13 cellular contexts compared by ENCODE assay signal in genomic region chr7:18552311-18552916, GRCh38. TPM values are rescaled to one million over a fixed set of nuclear protein-coding genes. Genes with fewer than 3 reads are reported as not detected.
DNase-seq lines count a peak whose midpoint lies in the region; ATAC-seq and TF ChIP-seq lines count a peak whose summit lies in the region.
"Had no signal": no experiment of that assay in that cellular context is flagged by ENCODE, and none has a peak within 500 bp of the region (broad histone marks: within the 10 kb centered on the region; RNA-seq: fewer than 3 reads in every experiment).

No MANE protein-coding gene starts in this region.

- H3K36me3 Mint-ChIP-seq in endothelial cell (ENCODE audit: low read depth, unreplicated experiment) = no peaks in the 10 kb centered on the region

- no peak overlapping the region for H3K4me3 ChIP-seq in thyroid gland (replicated peaks in 1 of 3)

- H3K9me3 ChIP-seq in thyroid gland = no peaks in the 10 kb centered on the region

- intact Hi-C loops in thyroid gland (cut with DNase I) = no loop called here

- no peak overlapping the region for H3K4me3 Mint-ChIP-seq in endothelial cell (ENCODE audit: unreplicated experiment)

- H3K27me3 Mint-ChIP-seq in endothelial cell (ENCODE audit: unreplicated experiment) = no peaks in the 10 kb centered on the region

- H3K27ac ChIP-seq in thyroid gland = peak overlapping the region in 2 of 3 donors; percentile 19 to 68

- TF ChIP-seq CTCF in thyroid gland (IDR thresholded peaks at IDR 0.05) (no peak), endothelial cell (IDR thresholded peaks at IDR 0.05; ENCODE audit: unreplicated experiment) (no peak)

- TF ChIP-seq POLR2A in thyroid gland (IDR thresholded peaks at IDR 0.05) = no peak

- H3K27me3 ChIP-seq in thyroid gland = no peaks in the 10 kb centered on the region

- no peaks in the 10 kb centered on the region for H3K36me3 ChIP-seq in thyroid gland

- peaks cover 19 to 35% of the 10 kb centered on the region in 2 donors for H3K4me1 ChIP-seq in thyroid gland

- no peak overlapping the region for H3K27ac Mint-ChIP-seq in endothelial cell (ENCODE audit: unreplicated experiment)

- ATAC-seq in GM21515 (IDR thresholded peaks at IDR 0.05; ENCODE audit: unreplicated experiment) = no peak

- DNase-seq in SIG-M5 treated with dmso at 0.1 percent for 504 hours (lab: John Stamatoyannopoulos, UW; ENCODE audit: unreplicated experiment) = peak; percentile 53
- no peak for DNase-seq in SIG-M5 (lab: John Stamatoyannopoulos, UW)
- DNase-seq in NOMO-1 (lab: John Stamatoyannopoulos, UW; ENCODE audit: unreplicated experiment in 2 of 2) = peak; percentile 18 to 77
- DNase-seq in dermis blood vessel endothelial cell = peak; percentile 35
- no peak for DNase-seq in thyroid gland
- no peak for DNase-seq in ACHN
- DNase-seq in endothelial cell (ENCODE audit: low spot score) = no peak
- DNase-seq: activated CD8-positive, alpha-beta memory T cell treated with anti-CD3 and anti-CD28 coated beads for 24 hours; amniotic stem cell; islet precursor cell; occipital lobe; stimulated activated CD4-positive, alpha-beta T cell treated with anti-CD3 and anti-CD28 coated beads, Interleukin-2, amount 100 ng/mL, for 48 hours had no signal

- in situ Hi-C loops in ACHN (cut with HindIII; ENCODE audit: low pct_ligation_motif_present, low pct_unique_long_range_greater_than_20kb, low sequenced_read_pairs) = loop anchor here (25.0 kb wide), 1 partner anchor 190 kb away; no protein-coding TSS in a partner anchor

- peaks cover 10% of the 10 kb centered on the region for H3K4me1 Mint-ChIP-seq in endothelial cell (ENCODE audit: unreplicated experiment)

- WGBS in thyroid gland, 2 donors = 14 to 24% methylated on average over 2 of the region's 2 CpGs

- H3K9me3 Mint-ChIP-seq in endothelial cell (ENCODE audit: unreplicated experiment) = no peaks in the 10 kb centered on the region

RNA-seq across cellular contexts. Expression of gene HDAC9, which starts 56.9 kb away (rescaled TPM):
- 2.7 and 3.9 TPM in 2 replicates for total RNA-seq in dermis blood vessel endothelial cell
- total RNA-seq in thyroid gland = 10 to 100 TPM in 1 of 4 donors, 1 to 10 TPM in 3; 5.4 to 28.2 (median 7.2) TPM
- 1.2 TPM for total RNA-seq in endothelial cell (ENCODE audit: unreplicated experiment)

Comparison
In these comparisons a context has a peak if more than half of its experiments do, and no peak if none do; other contexts are left out.
1. DNase-seq: peak in SIG-M5 treated with dmso at 0.1 percent for 504 hours (single experiment), NOMO-1 (2 of 2) and dermis blood vessel endothelial cell (single experiment); none in SIG-M5 (single experiment), thyroid gland (0 of 2), ACHN (single experiment) and endothelial cell (single experiment).